22 cellular contexts compared by ENCODE assay signal in genomic region chr5:153573326-153574033, GRCh38.
DNase-seq lines count a peak whose midpoint lies in the region; ATAC-seq, FAIRE-seq and TF ChIP-seq lines count a peak whose summit lies in the region.
"Had no signal": no experiment of that assay in that cellular context is flagged by ENCODE, and none has a peak within 500 bp of the region (broad histone marks: within the 10 kb centered on the region; RNA-seq: fewer than 3 reads in every experiment).

No MANE protein-coding gene starts in this region.

- H3K27ac ChIP-seq in RWPE2 (ENCODE audit: poor library complexity, severe bottlenecking) = no peak overlapping the region
- H3K27ac ChIP-seq in foreskin keratinocyte = no peak overlapping the region
- H3K27ac ChIP-seq in kidney (ENCODE audit: low read depth in 2 of 2, low read length in 2 of 2) = no peak overlapping the region
- H3K27ac ChIP-seq: heart left ventricle had no signal

- H3K9me3 Mint-ChIP-seq in stimulated activated naive CD8-positive, alpha-beta T cell treated with anti-CD3 and anti-CD28 coated beads, Interleukin-15, amount 100 ng/mL, for 72 hours = no peaks in the 10 kb centered on the region
- no peaks in the 10 kb centered on the region for H3K9me3 Mint-ChIP-seq in T-helper 2 cell treated with Interferon-gamma antibody and Interleukin-4, amounts not matched to agents 5 μg/mL and 100 μg/mL, for 36 hours
- H3K9me3 Mint-ChIP-seq: activated naive CD8-positive, alpha-beta T cell treated with anti-CD3 and anti-CD28 coated beads, Interleukin-2, amount 50 U/mL, for 24 hours; activated T-helper 17 cell treated with anti-CD3 and anti-CD28 coated beads, Interleukin-2, amount 50 U/mL, for 72 hours had no signal

- H3K4me1 Mint-ChIP-seq in stimulated activated naive CD8-positive, alpha-beta T cell treated with anti-CD3 and anti-CD28 coated beads, Interleukin-15, amount 100 ng/mL, for 72 hours = no peaks in the 10 kb centered on the region
- no peaks in the 10 kb centered on the region for H3K4me1 Mint-ChIP-seq in T-helper 2 cell treated with Interferon-gamma antibody and Interleukin-4, amounts not matched to agents 5 μg/mL and 100 μg/mL, for 36 hours (ENCODE audit: low read depth)
- H3K4me1 Mint-ChIP-seq: activated CD4-positive, alpha-beta T cell treated with anti-CD3 and anti-CD28 coated beads for 36 hours; activated CD8-positive, alpha-beta memory T cell treated with anti-CD3 and anti-CD28 coated beads, Interleukin-2, amount 10 ng/mL, durations not matched to agents 7 days and 5 days; activated naive CD8-positive, alpha-beta T cell treated with anti-CD3 and anti-CD28 coated beads, Interleukin-2, amount 50 U/mL, for 24 hours; activated T-helper 17 cell treated with anti-CD3 and anti-CD28 coated beads, Interleukin-2, amount 50 U/mL, for 72 hours; stimulated activated memory B cell treated with anti-CD40 and anti-IgM and Interleukin-4, amounts not matched to agents 10 μg/mL and 1 μg/mL and 100 μg/mL, for 72 hours had no signal

- H3K4me3 Mint-ChIP-seq in stimulated activated naive CD8-positive, alpha-beta T cell treated with anti-CD3 and anti-CD28 coated beads, Interleukin-15, amount 100 ng/mL, for 72 hours = no peak overlapping the region
- no peak overlapping the region for H3K4me3 Mint-ChIP-seq in T-helper 2 cell treated with Interferon-gamma antibody and Interleukin-4, amounts not matched to agents 5 μg/mL and 100 μg/mL, for 36 hours
- H3K4me3 Mint-ChIP-seq: activated CD4-positive, alpha-beta T cell treated with anti-CD3 and anti-CD28 coated beads for 36 hours; activated CD8-positive, alpha-beta memory T cell treated with anti-CD3 and anti-CD28 coated beads, Interleukin-2, amount 10 ng/mL, durations not matched to agents 7 days and 5 days; activated naive CD8-positive, alpha-beta T cell treated with anti-CD3 and anti-CD28 coated beads, Interleukin-2, amount 50 U/mL, for 24 hours; activated T-helper 17 cell treated with anti-CD3 and anti-CD28 coated beads, Interleukin-2, amount 50 U/mL, for 72 hours; CD4-positive, alpha-beta T cell; stimulated activated memory B cell treated with anti-CD40 and anti-IgM and Interleukin-4, amounts not matched to agents 10 μg/mL and 1 μg/mL and 100 μg/mL, for 72 hours had no signal

- no peak overlapping the region for H3K9ac ChIP-seq in kidney (ENCODE audit: low read length in 2 of 2)

- H3K36me3 ChIP-seq in RWPE2 (ENCODE audit: low read depth) = no peaks in the 10 kb centered on the region
- H3K36me3 ChIP-seq in kidney (ENCODE audit: control insufficient read depth in 1 of 2, insufficient read depth in 2 of 2, low read length in 2 of 2) = no peaks in the 10 kb centered on the region
- H3K36me3 ChIP-seq: heart left ventricle had no signal

- FAIRE-seq in kidney (lab: Jason Lieb, UNC) = no peak

- no peaks in the 10 kb centered on the region for H3K9me3 ChIP-seq in RWPE2 (ENCODE audit: severe bottlenecking)
- no peaks in the 10 kb centered on the region for H3K9me3 ChIP-seq in kidney (ENCODE audit: control insufficient read depth in 1 of 2, low read length in 2 of 2)
- H3K9me3 ChIP-seq: heart left ventricle had no signal

- no peak overlapping the region for H3K27ac Mint-ChIP-seq in stimulated activated naive CD8-positive, alpha-beta T cell treated with anti-CD3 and anti-CD28 coated beads, Interleukin-15, amount 100 ng/mL, for 72 hours
- H3K27ac Mint-ChIP-seq in T-helper 2 cell treated with Interferon-gamma antibody and Interleukin-4, amounts not matched to agents 5 μg/mL and 100 μg/mL, for 36 hours = no peak overlapping the region
- H3K27ac Mint-ChIP-seq: activated CD4-positive, alpha-beta T cell treated with anti-CD3 and anti-CD28 coated beads for 36 hours; activated CD8-positive, alpha-beta memory T cell treated with anti-CD3 and anti-CD28 coated beads, Interleukin-2, amount 10 ng/mL, durations not matched to agents 7 days and 5 days; activated naive CD8-positive, alpha-beta T cell treated with anti-CD3 and anti-CD28 coated beads, Interleukin-2, amount 50 U/mL, for 24 hours; activated T-helper 17 cell treated with anti-CD3 and anti-CD28 coated beads, Interleukin-2, amount 50 U/mL, for 72 hours; CD4-positive, alpha-beta T cell; stimulated activated memory B cell treated with anti-CD40 and anti-IgM and Interleukin-4, amounts not matched to agents 10 μg/mL and 1 μg/mL and 100 μg/mL, for 72 hours had no signal

- no peaks in the 10 kb centered on the region for H3K27me3 Mint-ChIP-seq in stimulated activated naive CD8-positive, alpha-beta T cell treated with anti-CD3 and anti-CD28 coated beads, Interleukin-15, amount 100 ng/mL, for 72 hours
- no peaks in the 10 kb centered on the region for H3K27me3 Mint-ChIP-seq in T-helper 2 cell treated with Interferon-gamma antibody and Interleukin-4, amounts not matched to agents 5 μg/mL and 100 μg/mL, for 36 hours (ENCODE audit: low read depth)
- H3K27me3 Mint-ChIP-seq: activated CD4-positive, alpha-beta T cell treated with anti-CD3 and anti-CD28 coated beads for 36 hours; activated CD8-positive, alpha-beta memory T cell treated with anti-CD3 and anti-CD28 coated beads, Interleukin-2, amount 10 ng/mL, durations not matched to agents 7 days and 5 days; activated naive CD8-positive, alpha-beta T cell treated with anti-CD3 and anti-CD28 coated beads, Interleukin-2, amount 50 U/mL, for 24 hours; CD4-positive, alpha-beta T cell; stimulated activated memory B cell treated with anti-CD40 and anti-IgM and Interleukin-4, amounts not matched to agents 10 μg/mL and 1 μg/mL and 100 μg/mL, for 72 hours had no signal

- DNase-seq in DMS79 treated with DMSO at 0.1 percent for 48 hours (lab: John Stamatoyannopoulos, UW) = peak; percentile 72
- peak; percentile 7 for DNase-seq in NCI-H1105 treated with DMSO at 0.1 percent for 48 hours (lab: John Stamatoyannopoulos, UW)
- DNase-seq in RWPE2 (ENCODE audit: low spot score) = no peak
- peak; percentile 38 to 77 for DNase-seq in foreskin keratinocyte
- no peak for DNase-seq in NCI-H2227 (lab: John Stamatoyannopoulos, UW; ENCODE audit: unreplicated experiment)
- DNase-seq in kidney = no peak
- no peak for DNase-seq in stimulated activated naive CD8-positive, alpha-beta T cell treated with anti-CD3 and anti-CD28 coated beads, Interleukin-15, amount 100 ng/mL, for 72 hours
- DNase-seq in T-helper 2 cell treated with Interferon-gamma antibody and Interleukin-4, amounts not matched to agents 5 μg/mL and 100 μg/mL, for 36 hours (ENCODE audit: low spot score) = no peak
- DNase-seq: activated CD4-positive, alpha-beta T cell treated with anti-CD3 and anti-CD28 coated beads for 36 hours; activated CD8-positive, alpha-beta memory T cell treated with anti-CD3 and anti-CD28 coated beads, Interleukin-2, amount 10 ng/mL, durations not matched to agents 7 days and 5 days; activated naive CD8-positive, alpha-beta T cell treated with anti-CD3 and anti-CD28 coated beads, Interleukin-2, amount 50 U/mL, for 24 hours; CD4-positive, alpha-beta T cell; central memory CD4-positive, alpha-beta T cell; DND-41; effector CD4-positive, alpha-beta T cell; MV-4-11; NCI-H226; SW 1271 had no signal

- ATAC-seq in RWPE2 (ENCODE audit: low read depth) (peak; percentile 61; the same call in 2 of the 3 replicates), foreskin keratinocyte (peak; percentile 77)
- no peak for ATAC-seq in stimulated activated naive CD8-positive, alpha-beta T cell treated with anti-CD3 and anti-CD28 coated beads, Interleukin-15, amount 100 ng/mL, for 72 hours
- ATAC-seq: activated CD4-positive, alpha-beta T cell treated with anti-CD3 and anti-CD28 coated beads for 36 hours; activated CD8-positive, alpha-beta memory T cell treated with anti-CD3 and anti-CD28 coated beads, Interleukin-2, amount 10 ng/mL, durations not matched to agents 7 days and 5 days; activated naive CD8-positive, alpha-beta T cell treated with anti-CD3 and anti-CD28 coated beads, Interleukin-2, amount 50 U/mL, for 24 hours; activated T-helper 17 cell treated with anti-CD3 and anti-CD28 coated beads, Interleukin-2, amount 50 U/mL, for 72 hours; heart left ventricle; sciatic nerve; stimulated activated memory B cell treated with anti-CD40 and anti-IgM and Interleukin-4, amounts not matched to agents 10 μg/mL and 1 μg/mL and 100 μg/mL, for 72 hours had no signal

- no peaks in the 10 kb centered on the region for H3K27me3 ChIP-seq in RWPE2 (ENCODE audit: insufficient read depth, poor library complexity, severe bottlenecking)
- no peaks in the 10 kb centered on the region for H3K27me3 ChIP-seq in foreskin keratinocyte
- H3K27me3 ChIP-seq: heart left ventricle had no signal

- H3K36me3 Mint-ChIP-seq in T-helper 2 cell treated with Interferon-gamma antibody and Interleukin-4, amounts not matched to agents 5 μg/mL and 100 μg/mL, for 36 hours (ENCODE audit: low read depth) = no peaks in the 10 kb centered on the region
- H3K36me3 Mint-ChIP-seq: activated CD8-positive, alpha-beta memory T cell treated with anti-CD3 and anti-CD28 coated beads, Interleukin-2, amount 10 ng/mL, durations not matched to agents 7 days and 5 days; stimulated activated memory B cell treated with anti-CD40 and anti-IgM and Interleukin-4, amounts not matched to agents 10 μg/mL and 1 μg/mL and 100 μg/mL, for 72 hours had no signal

- H3K4me1 ChIP-seq in RWPE2 (ENCODE audit: insufficient read depth, poor library complexity, severe bottlenecking) = no peaks in the 10 kb centered on the region
- H3K4me1 ChIP-seq in foreskin keratinocyte = no peaks in the 10 kb centered on the region
- H3K4me1 ChIP-seq in kidney (ENCODE audit: control insufficient read depth in 1 of 2, insufficient read depth in 1 of 2, low read depth in 1 of 2, low read length in 2 of 2) = no peaks in the 10 kb centered on the region

- intact Hi-C loops in kidney (cut with DNase I) = no loop called here

- TF ChIP-seq CTCF in RWPE2 (IDR thresholded peaks at IDR 0.05; ENCODE audit: poor library complexity, severe bottlenecking) = no peak
- TF ChIP-seq CTCF in foreskin keratinocyte (conservative IDR thresholded peaks at IDR 0.05) = no peak
- no peak for TF ChIP-seq CTCF in kidney (IDR thresholded peaks at IDR 0.05; ENCODE audit: borderline replicate concordance, extremely low read depth, insufficient read depth)

- no peak overlapping the region for H3K4me3 ChIP-seq in RWPE2 (ENCODE audit: severe bottlenecking)
- no peak overlapping the region for H3K4me3 ChIP-seq in kidney (ENCODE audit: low read length in 2 of 2)
- H3K4me3 ChIP-seq: heart left ventricle had no signal

Comparison
In these comparisons a context has a peak if more than half of its experiments do, and no peak if none do; other contexts are left out.
1. DNase-seq: peak in DMS79 treated with DMSO at 0.1 percent for 48 hours (single experiment), NCI-H1105 treated with DMSO at 0.1 percent for 48 hours (single experiment) and foreskin keratinocyte (2 of 2); none in RWPE2 (single experiment), NCI-H2227 (single experiment), kidney (single experiment), stimulated activated naive CD8-positive, alpha-beta T cell treated with anti-CD3 and anti-CD28 coated beads, Interleukin-15, amount 100 ng/mL, for 72 hours (0 of 2) and T-helper 2 cell treated with Interferon-gamma antibody and Interleukin-4, amounts not matched to agents 5 μg/mL and 100 μg/mL, for 36 hours (single experiment).